Comparison of ENCODE assay signal across 8 cellular contexts in genomic region chr4:77818077-77818666, GRCh38. TPM values are rescaled to one million over a fixed set of nuclear protein-coding genes. Genes with fewer than 3 reads are reported as not detected.
DNase-seq lines count a peak whose midpoint lies in the region; ATAC-seq and TF ChIP-seq lines count a peak whose summit lies in the region.

No MANE protein-coding gene starts in this region.

- H3K9me3 ChIP-seq in right cardiac atrium (ENCODE audit: control insufficient read depth, low read length) (no peaks in the 10 kb centered on the region), prostate gland (no peaks in the 10 kb centered on the region)

- intact Hi-C loops in right cardiac atrium (cut with DNase I) (loop anchor here in 1 of 4 donors (5.0 kb wide), 1 partner anchor 44 kb away; the partner anchor contains the start of gene MRPL1), prostate gland (cut with DNase I) (loop anchor here (5.0 kb wide), 1 partner anchor 959 kb away; the partner anchor contains the start of gene BMP2K)

- TF ChIP-seq POLR2A in prostate gland (IDR thresholded peaks at IDR 0.05): peak; percentile 23

- ATAC-seq in right cardiac atrium: peak; percentile 75 to 77
- ATAC-seq in GM18873 (IDR thresholded peaks at IDR 0.05; ENCODE audit: low FRiP score, unreplicated experiment): no peak

- peak; percentile 78 for DNase-seq in Daoy (ENCODE audit: low read depth)
- peak; percentile 75 for DNase-seq in HCEC 1CT
- DNase-seq in NCI-H1417 treated with DMSO at 0.1 percent for 48 hours (lab: John Stamatoyannopoulos, UW): peak; percentile 24
- DNase-seq in SW 1271 (lab: John Stamatoyannopoulos, UW): peak; percentile 9 to 79
- peak; percentile 87 for DNase-seq in astrocyte of the spinal cord (ENCODE audit: low read depth, low spot score)
- DNase-seq in right cardiac atrium: peak; percentile 79 to 89 (median 89)
- DNase-seq in prostate gland (ENCODE audit: low spot score): peak; percentile 81

- in situ Hi-C loops in astrocyte of the spinal cord (cut with HindIII; ENCODE audit: low sequenced_read_pairs): no loop called here

- H3K27ac ChIP-seq in right cardiac atrium (ENCODE audit: low read length): peak overlapping the region; percentile 99
- peak overlapping the region; percentile 99 to 100 for H3K27ac ChIP-seq in prostate gland

- H3K36me3 ChIP-seq in prostate gland: no peaks in the 10 kb centered on the region

- TF ChIP-seq CTCF in astrocyte of the spinal cord (IDR thresholded peaks at IDR 0.05; ENCODE audit: low read depth, low read length): peak; percentile 59
- TF ChIP-seq CTCF in prostate gland (IDR thresholded peaks at IDR 0.05): peak in 3 of 4 experiments; percentile 29 to 63 (median 60)

- H3K4me1 ChIP-seq in right cardiac atrium (ENCODE audit: control insufficient read depth, insufficient read depth, low read length): no peaks in the 10 kb centered on the region
- H3K4me1 ChIP-seq in prostate gland (replicated peaks): no peaks in the 10 kb centered on the region

- H3K27me3 ChIP-seq in right cardiac atrium (ENCODE audit: control insufficient read depth, insufficient read depth) (no peaks in the 10 kb centered on the region), prostate gland (replicated peaks; ENCODE audit: insufficient read depth) (no peaks in the 10 kb centered on the region)

- WGBS in right cardiac atrium: under 1% methylated on average over 19 of the region's 19 CpGs
- under 1% methylated on average over 19 of the region's 19 CpGs for WGBS in prostate gland

- H3K4me3 ChIP-seq in astrocyte of the spinal cord (ENCODE audit: low read depth, low read length) (peak overlapping the region; percentile 79), right cardiac atrium (ENCODE audit: low read length) (peak overlapping the region; percentile 93), prostate gland (peak overlapping the region; percentile 98 to 99)

RNA-seq across cellular contexts. Expression of gene CNOT6L, which starts 1.0 kb away (rescaled TPM):
- 3.2 and 4.2 TPM in 2 replicates for total RNA-seq in Daoy (2014; rRNA removed; shearing (Covaris generic))
- total RNA-seq in right cardiac atrium: 10 to 100 TPM; 21.9 to 27.1 (median 22.9) TPM
- 3.6 TPM for polyA plus RNA-seq in right cardiac atrium
- total RNA-seq in prostate gland: 10 to 100 TPM; 27.7 to 36.6 TPM

RNA-seq across cellular contexts. Expression of gene MRPL1, which starts 44.5 kb away (rescaled TPM):
- 37.4 and 45.7 TPM in 2 replicates for total RNA-seq in Daoy (2014; rRNA removed; shearing (Covaris generic))
- total RNA-seq in right cardiac atrium (10 to 100 TPM; 34.1 to 39.5 (median 38.3) TPM), prostate gland (10 to 100 TPM in 1 of 2 donors, 1 to 10 TPM in 1; 9.1 to 21.4 TPM)
- polyA plus RNA-seq in right cardiac atrium: 50.5 TPM

Comparison
In these comparisons a context has a peak if more than half of its experiments do, and no peak if none do; other contexts are left out.
1. DNase-seq: peak in every context shown above with its lines; median percentile 89 in right cardiac atrium; 87 in astrocyte of the spinal cord; 81 in prostate gland; 78 in Daoy; 75 in HCEC 1CT; 44 in SW 1271; 24 in NCI-H1417 treated with DMSO at 0.1 percent for 48 hours.